1 cellular context compared by ENCODE assay signal in the genomic region with DNA sequence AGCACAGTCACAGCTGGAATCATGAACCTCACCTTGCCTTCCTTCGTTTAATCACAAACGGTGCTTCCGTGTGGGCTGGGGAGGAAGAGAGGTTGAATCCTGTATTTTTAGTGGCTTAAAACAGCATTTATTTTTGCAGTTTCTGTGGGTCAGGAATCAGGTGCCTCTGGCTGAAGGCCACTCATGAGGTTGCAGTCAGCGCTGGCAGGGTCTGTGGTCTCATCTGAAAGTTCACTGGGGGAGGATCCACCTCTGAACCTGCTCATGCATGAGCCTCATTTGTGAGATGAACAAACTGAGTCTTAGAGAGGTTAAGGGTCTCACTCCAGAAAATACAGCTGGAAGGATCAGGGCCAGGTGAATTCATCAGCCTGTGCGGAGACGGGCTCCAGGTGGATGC.
TF ChIP-seq lines count a peak whose summit lies in the region.

No MANE protein-coding gene starts in this region.

TF ChIP-seq in H1, 55 proteins besides CTCF, POLR2A, EP300 and RAD21:
- no peak for TF ChIP-seq SRF (IDR thresholded peaks at IDR 0.05; ENCODE audit: low read depth, low read length)
- TF ChIP-seq TEAD4 (IDR thresholded peaks at IDR 0.05; ENCODE audit: low read depth, low read length) = no peak
